Comparison of ENCODE assay signal across 1 cellular context in genomic region chr2:218569038-218569431, GRCh38.
TF ChIP-seq lines count a peak whose summit lies in the region.

No MANE protein-coding gene starts in this region.

TF ChIP-seq in GM23338, 12 proteins besides CTCF, POLR2A, EP300 and RAD21 (continued from another document):
- TF ChIP-seq ZNF462 (CRISPR knock-in tag; IDR thresholded peaks at IDR 0.05) (no peak), ZNF331 (CRISPR knock-in tag; IDR thresholded peaks at IDR 0.05; ENCODE audit: low read depth) (no peak), POLR2AphosphoS5 (IDR thresholded peaks at IDR 0.05; ENCODE audit: low read depth) (no peak), EZH2 (IDR thresholded peaks at IDR 0.05; ENCODE audit: low read depth, unreplicated experiment) (no peak), JUNB (IDR thresholded peaks at IDR 0.05; ENCODE audit: unreplicated experiment) (no peak), CREB1 (CRISPR knock-in tag; IDR thresholded peaks at IDR 0.05; ENCODE audit: low read depth) (no peak)
